Comparison of ENCODE assay signal across 17 cellular contexts in genomic region chr1:196078691-196079090, GRCh38.
DNase-seq lines count a peak whose midpoint lies in the region; ATAC-seq, FAIRE-seq and TF ChIP-seq lines count a peak whose summit lies in the region.
"Had no signal": no experiment of that assay in that cellular context is flagged by ENCODE, and none has a peak within 500 bp of the region (broad histone marks: within the 10 kb centered on the region; RNA-seq: fewer than 3 reads in every experiment).

No MANE protein-coding gene starts in this region.

- H3K27me3 ChIP-seq in K562 (ENCODE audit: control insufficient read depth in 2 of 2, insufficient read depth in 2 of 2, low read length in 2 of 2), result no peaks in the 10 kb centered on the region
- H3K27me3 ChIP-seq in neural progenitor cell, result no peaks in the 10 kb centered on the region
- H3K27me3 ChIP-seq: SJCRH30 had no signal

- no peak for FAIRE-seq in K562 (lab: Jason Lieb, UNC)

- in situ Hi-C loops in K562 (cut with MboI), result no loop called here

- H3F3A ChIP-seq in neural progenitor cell (ENCODE audit: low read depth), result no peaks in the 10 kb centered on the region

- H3K4me2 ChIP-seq in K562 (ENCODE audit: insufficient read depth, low read length) (no peak overlapping the region), neural progenitor cell (no peak overlapping the region)

- no peak overlapping the region for H3K4me3 Mint-ChIP-seq in neural progenitor cell
- H3K4me3 Mint-ChIP-seq: activated naive CD8-positive, alpha-beta T cell; activated T-cell treated with anti-CD3 and anti-CD28 coated beads, Interleukin-2, amount 50 U/mL, for 24 hours; memory B cell; nephron had no signal

- TF ChIP-seq RAD21 in K562 (CRISPR knock-in tag; conservative IDR thresholded peaks at IDR 0.05 in 1 of 2, IDR thresholded peaks at IDR 0.05 in 1 of 2), result no peak

- no peaks in the 10 kb centered on the region for H3K79me2 ChIP-seq in K562 (ENCODE audit: control insufficient read depth, insufficient read depth, low read length)
- H3K79me2 ChIP-seq in neural progenitor cell (ENCODE audit: low read depth), result no peaks in the 10 kb centered on the region

- CTCF ChIA-PET in K562 (lab: Yijun Ruan, JAX; ENCODE audit: low intra/inter-chr PET ratio), result no interaction called here

- H3K36me3 ChIP-seq in K562 (ENCODE audit: control insufficient read depth, insufficient read depth, low read length), result no peaks in the 10 kb centered on the region
- H3K36me3 ChIP-seq in neural progenitor cell, result no peaks in the 10 kb centered on the region
- H3K36me3 ChIP-seq: SJCRH30 had no signal

- ATAC-seq in K562 (peak; percentile 78), GM19467 (IDR thresholded peaks at IDR 0.05; ENCODE audit: unreplicated experiment) (no peak)

- no peak for TF ChIP-seq EP300 in K562 (IDR thresholded peaks at IDR 0.05; ENCODE audit: low read length)

- intact Hi-C loops in K562 (cut with micrococcal nuclease), result no loop called here

- no peak for TF ChIP-seq POLR2A in K562 (conservative IDR thresholded peaks at IDR 0.05)

- BruUV-seq in K562 (replicated peaks; lab: Mats Ljungman, UMichigan), result no TSS peak

- TF ChIP-seq CTCF in K562 (IDR thresholded peaks at IDR 0.05 in 2 of 3, conservative IDR thresholded peaks at IDR 0.05 in 1 of 3; ENCODE audit: insufficient read depth in 2 of 3, low read depth in 1 of 3, low read length in 3 of 3) (no peak), neural progenitor cell (IDR thresholded peaks at IDR 0.05) (no peak)

- no peaks in the 10 kb centered on the region for H3K9me3 Mint-ChIP-seq in neural progenitor cell
- H3K9me3 Mint-ChIP-seq: activated T-cell treated with anti-CD3 and anti-CD28 coated beads, Interleukin-2, amount 50 U/mL, for 24 hours; nephron had no signal

- H3K9ac ChIP-seq in K562 (ENCODE audit: insufficient read depth in 1 of 2, low read depth in 2 of 2, low read length in 2 of 2), result no peak overlapping the region
- H3K9ac ChIP-seq in neural progenitor cell, result no peak overlapping the region

- 20% methylated on average over 3 of the region's 3 CpGs for WGBS in K562 (ENCODE audit: insufficient coverage, low coverage, missing lambda C conversion rate)

- H3K9me3 ChIP-seq in K562 (replicated peaks; ENCODE audit: control insufficient read depth, insufficient read depth, low read depth, low read length) (no peaks in the 10 kb centered on the region), neural progenitor cell (ENCODE audit: low read depth) (no peaks in the 10 kb centered on the region)
- H3K9me3 ChIP-seq: SJCRH30 had no signal

- H3K4me3 ChIP-seq in K562, result no peak overlapping the region
- no peak overlapping the region for H3K4me3 ChIP-seq in neural progenitor cell
- H3K4me3 ChIP-seq: SJCRH30 had no signal

- POLR2A ChIA-PET in K562 (lab: Yijun Ruan, JAX), result no interaction called here

- H4K20me1 ChIP-seq in K562 (replicated peaks; ENCODE audit: control insufficient read depth, insufficient read depth, low read length) (no peaks in the 10 kb centered on the region), neural progenitor cell (ENCODE audit: low read depth) (no peaks in the 10 kb centered on the region)

- no peaks in the 10 kb centered on the region for H3K9me1 ChIP-seq in K562 (ENCODE audit: control insufficient read depth, insufficient read depth, low read length)

- DNase-seq in DMS53 treated with DMSO at 0.1 percent for 48 hours (lab: John Stamatoyannopoulos, UW; ENCODE audit: unreplicated experiment) (peak; percentile 21), LHCN-M2 (ENCODE audit: low read depth) (peak; percentile 53), K562 (ENCODE audit: extremely low read depth in 1 of 4, low spot score in 3 of 4) (peak in 3 of 4 experiments; percentile 15 to 39 (median 20)), iris pigment epithelial cell (ENCODE audit: low read depth) (peak; percentile 44), GM19238 (ENCODE audit: insufficient read length, low spot score) (no peak), neural progenitor cell (ENCODE audit: low spot score) (no peak)
- DNase-seq: activated CD4-positive, alpha-beta T cell treated with anti-CD3 and anti-CD28 coated beads, Interleukin-2, amount 50 U/mL, for 4 hours; activated T-cell treated with anti-CD3 and anti-CD28 coated beads, Interleukin-2, amount 50 U/mL, for 24 hours; caudate nucleus; effector memory CD4-positive, alpha-beta T cell; NK-92 treated with Interleukin-12 subunit alpha and Interleukin-12 subunit beta, amount 100 ng/mL, for 24 hours; SJCRH30; T1000 had no signal

- no peaks in the 10 kb centered on the region for H3K27me3 Mint-ChIP-seq in neural progenitor cell (ENCODE audit: insufficient read depth, low read depth)
- H3K27me3 Mint-ChIP-seq: activated naive CD8-positive, alpha-beta T cell; activated T-cell treated with anti-CD3 and anti-CD28 coated beads, Interleukin-2, amount 50 U/mL, for 24 hours; memory B cell had no signal

- H3K27ac Mint-ChIP-seq in neural progenitor cell, result no peak overlapping the region
- H3K27ac Mint-ChIP-seq: activated naive CD8-positive, alpha-beta T cell; activated T-cell treated with anti-CD3 and anti-CD28 coated beads, Interleukin-2, amount 50 U/mL, for 24 hours; memory B cell; nephron had no signal

- no peaks in the 10 kb centered on the region for H3K36me3 Mint-ChIP-seq in neural progenitor cell
- H3K36me3 Mint-ChIP-seq: activated naive CD8-positive, alpha-beta T cell; memory B cell had no signal

- H2AFZ ChIP-seq in K562 (ENCODE audit: low read depth, low read length), result peak overlapping the region; percentile 60
- no peak overlapping the region for H2AFZ ChIP-seq in neural progenitor cell (replicated peaks)

- H3K4me1 Mint-ChIP-seq in neural progenitor cell, result no peaks in the 10 kb centered on the region
- H3K4me1 Mint-ChIP-seq: memory B cell, nephron had no signal

- peak overlapping the region; percentile 14; the same call in 1 of the 3 replicates for H3K27ac ChIP-seq in K562 (ENCODE audit: extremely low read depth, low read depth, low read length)
- H3K27ac ChIP-seq in neural progenitor cell, result no peak overlapping the region
- H3K27ac ChIP-seq: SJCRH30 had no signal

- H3K4me1 ChIP-seq in K562 (replicated peaks in 1 of 2; ENCODE audit: control insufficient read depth in 2 of 2, insufficient read depth in 2 of 2, low read length in 2 of 2) (no peaks in the 10 kb centered on the region), neural progenitor cell (no peaks in the 10 kb centered on the region)
- H3K4me1 ChIP-seq: SJCRH30 had no signal

TF ChIP-seq in K562, 482 proteins besides CTCF, POLR2A, EP300 and RAD21 (continues in another document):
- TF ChIP-seq FOXA3 (CRISPR knock-in tag; conservative IDR thresholded peaks at IDR 0.05 in 1 of 2, IDR thresholded peaks at IDR 0.05 in 1 of 2), result no peak
- TF ChIP-seq ID3 (CRISPR knock-in tag; IDR thresholded peaks at IDR 0.05), result no peak
- TF ChIP-seq ID3 (tag; IDR thresholded peaks at IDR 0.05), result no peak
- peak; percentile 49; the same call in 1 of the 2 replicates for TF ChIP-seq SMARCE1 (IDR thresholded peaks at IDR 0.05)
- TF ChIP-seq RBM25 (IDR thresholded peaks at IDR 0.05; ENCODE audit: low read depth, low read length, severe bottlenecking), result no peak
- no peak for TF ChIP-seq ZNF511 (CRISPR knock-in tag; IDR thresholded peaks at IDR 0.05)
- 0 out of 2 replicates have a peak, but pooled peaks have one; percentile 19 for TF ChIP-seq ZBTB2 (IDR thresholded peaks at IDR 0.05)
- no peak for TF ChIP-seq NFIX (CRISPR knock-in tag; IDR thresholded peaks at IDR 0.05; ENCODE audit: low read depth)
- TF ChIP-seq MEF2A (IDR thresholded peaks at IDR 0.05; ENCODE audit: control insufficient read depth, low read depth, low read length), result no peak
- 0 out of 4 replicates have a peak, but pooled peaks of 1 of the 2 experiments have one; percentile 27 for TF ChIP-seq ARNT (IDR thresholded peaks at IDR 0.05)
- TF ChIP-seq ZEB2 (IDR thresholded peaks at IDR 0.05), result no peak
- no peak for TF ChIP-seq ZNF354B (CRISPR knock-in tag; IDR thresholded peaks at IDR 0.05)

Comparison
In these comparisons a context has a peak if more than half of its experiments do, and no peak if none do; other contexts are left out.
1. DNase-seq: peak in DMS53 treated with DMSO at 0.1 percent for 48 hours (single experiment), LHCN-M2 (single experiment), K562 (3 of 4) and iris pigment epithelial cell (single experiment); none in GM19238 (single experiment) and neural progenitor cell (single experiment).